Comparison of ENCODE assay signal across 2 cellular contexts in genomic region chr9:23733495-23734078, GRCh38.
A peak's percentile ranks its signal among the peaks of the same experiment; 100 is the strongest.
TF ChIP-seq lines count a peak whose summit lies in the region.

No MANE protein-coding gene starts in this region.

TF ChIP-seq in HEK293, 187 proteins besides CTCF, POLR2A, EP300 and RAD21:
- TF ChIP-seq ZBTB1 (tag by site-specific recombination; IDR thresholded peaks at IDR 0.05) (no peak), ZIC2 (tag by site-specific recombination; IDR thresholded peaks at IDR 0.05) (peak; percentile 46; the same call in 1 of the 2 replicates), ZNF558 (tag by site-specific recombination; IDR thresholded peaks at IDR 0.05) (no peak), ZNF132 (tag by site-specific recombination; IDR thresholded peaks at IDR 0.05; ENCODE audit: borderline replicate concordance) (no peak), ZNF768 (tag by site-specific recombination; IDR thresholded peaks at IDR 0.05) (no peak), YY1 (tag by site-specific recombination; IDR thresholded peaks at IDR 0.05) (no peak), ZNF394 (tag by site-specific recombination; IDR thresholded peaks at IDR 0.05; ENCODE audit: borderline replicate concordance) (no peak), ZNF785 (tag by site-specific recombination; IDR thresholded peaks at IDR 0.05) (no peak)

TF ChIP-seq in GM12878, 131 proteins besides CTCF, POLR2A, EP300 and RAD21:
- TF ChIP-seq POU2F2 (IDR thresholded peaks at IDR 0.05; ENCODE audit: borderline replicate concordance, low read depth, low read length) (no peak), ESRRA (IDR thresholded peaks at IDR 0.05; ENCODE audit: low read length) (no peak), PML (IDR thresholded peaks at IDR 0.05; ENCODE audit: low read length) (no peak), NFYA (IDR thresholded peaks at IDR 0.05; ENCODE audit: borderline replicate concordance, low read depth, low read length) (no peak), POLR2AphosphoS5 (IDR thresholded peaks at IDR 0.05; ENCODE audit: low read length) (no peak), ZZZ3 (IDR thresholded peaks at IDR 0.05; ENCODE audit: control insufficient read depth, insufficient read length, low read depth) (no peak), RFX5 (IDR thresholded peaks at IDR 0.05; ENCODE audit: low read depth, low read length) (no peak), CHD2 (IDR thresholded peaks at IDR 0.05; ENCODE audit: borderline replicate concordance, low read depth, low read length) (no peak), JUND (IDR thresholded peaks at IDR 0.05; ENCODE audit: low read depth, low read length) (no peak), NR2C1 (IDR thresholded peaks at IDR 0.05) (no peak), MTA2 (IDR thresholded peaks at IDR 0.05; ENCODE audit: low read depth) (no peak), YBX1 (IDR thresholded peaks at IDR 0.05) (no peak), ASH2L (IDR thresholded peaks at IDR 0.05; ENCODE audit: borderline replicate concordance, low read depth) (no peak), TCF12 (IDR thresholded peaks at IDR 0.05; ENCODE audit: low read depth, low read length) (no peak)
- TF ChIP-seq, protein P1, sequence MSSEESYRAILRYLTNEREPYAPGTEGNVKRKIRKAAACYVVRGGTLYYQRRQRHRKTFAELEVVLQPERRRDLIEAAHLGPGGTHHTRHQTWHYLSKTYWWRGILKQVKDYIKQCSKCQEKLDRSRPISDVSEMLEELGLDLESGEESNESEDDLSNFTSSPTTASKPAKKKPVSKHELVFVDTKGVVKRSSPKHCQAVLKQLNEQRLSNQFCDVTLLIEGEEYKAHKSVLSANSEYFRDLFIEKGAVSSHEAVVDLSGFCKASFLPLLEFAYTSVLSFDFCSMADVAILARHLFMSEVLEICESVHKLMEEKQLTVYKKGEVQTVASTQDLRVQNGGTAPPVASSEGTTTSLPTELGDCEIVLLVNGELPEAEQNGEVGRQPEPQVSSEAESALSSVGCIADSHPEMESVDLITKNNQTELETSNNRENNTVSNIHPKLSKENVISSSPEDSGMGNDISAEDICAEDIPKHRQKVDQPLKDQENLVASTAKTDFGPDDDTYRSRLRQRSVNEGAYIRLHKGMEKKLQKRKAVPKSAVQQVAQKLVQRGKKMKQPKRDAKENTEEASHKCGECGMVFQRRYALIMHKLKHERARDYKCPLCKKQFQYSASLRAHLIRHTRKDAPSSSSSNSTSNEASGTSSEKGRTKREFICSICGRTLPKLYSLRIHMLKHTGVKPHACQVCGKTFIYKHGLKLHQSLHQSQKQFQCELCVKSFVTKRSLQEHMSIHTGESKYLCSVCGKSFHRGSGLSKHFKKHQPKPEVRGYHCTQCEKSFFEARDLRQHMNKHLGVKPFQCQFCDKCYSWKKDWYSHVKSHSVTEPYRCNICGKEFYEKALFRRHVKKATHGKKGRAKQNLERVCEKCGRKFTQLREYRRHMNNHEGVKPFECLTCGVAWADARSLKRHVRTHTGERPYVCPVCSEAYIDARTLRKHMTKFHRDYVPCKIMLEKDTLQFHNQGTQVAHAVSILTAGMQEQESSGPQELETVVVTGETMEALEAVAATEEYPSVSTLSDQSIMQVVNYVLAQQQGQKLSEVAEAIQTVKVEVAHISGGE (CRISPR knock-in tag; IDR thresholded peaks at IDR 0.05), result no peak
- TF ChIP-seq, protein P2, sequence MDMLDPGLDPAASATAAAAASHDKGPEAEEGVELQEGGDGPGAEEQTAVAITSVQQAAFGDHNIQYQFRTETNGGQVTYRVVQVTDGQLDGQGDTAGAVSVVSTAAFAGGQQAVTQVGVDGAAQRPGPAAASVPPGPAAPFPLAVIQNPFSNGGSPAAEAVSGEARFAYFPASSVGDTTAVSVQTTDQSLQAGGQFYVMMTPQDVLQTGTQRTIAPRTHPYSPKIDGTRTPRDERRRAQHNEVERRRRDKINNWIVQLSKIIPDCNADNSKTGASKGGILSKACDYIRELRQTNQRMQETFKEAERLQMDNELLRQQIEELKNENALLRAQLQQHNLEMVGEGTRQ (IDR thresholded peaks at IDR 0.05; ENCODE audit: borderline replicate concordance, low read depth, low read length), result no peak
- TF ChIP-seq, protein P3, sequence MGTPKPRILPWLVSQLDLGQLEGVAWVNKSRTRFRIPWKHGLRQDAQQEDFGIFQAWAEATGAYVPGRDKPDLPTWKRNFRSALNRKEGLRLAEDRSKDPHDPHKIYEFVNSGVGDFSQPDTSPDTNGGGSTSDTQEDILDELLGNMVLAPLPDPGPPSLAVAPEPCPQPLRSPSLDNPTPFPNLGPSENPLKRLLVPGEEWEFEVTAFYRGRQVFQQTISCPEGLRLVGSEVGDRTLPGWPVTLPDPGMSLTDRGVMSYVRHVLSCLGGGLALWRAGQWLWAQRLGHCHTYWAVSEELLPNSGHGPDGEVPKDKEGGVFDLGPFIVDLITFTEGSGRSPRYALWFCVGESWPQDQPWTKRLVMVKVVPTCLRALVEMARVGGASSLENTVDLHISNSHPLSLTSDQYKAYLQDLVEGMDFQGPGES (IDR thresholded peaks at IDR 0.05), result no peak
- TF ChIP-seq, protein P4, sequence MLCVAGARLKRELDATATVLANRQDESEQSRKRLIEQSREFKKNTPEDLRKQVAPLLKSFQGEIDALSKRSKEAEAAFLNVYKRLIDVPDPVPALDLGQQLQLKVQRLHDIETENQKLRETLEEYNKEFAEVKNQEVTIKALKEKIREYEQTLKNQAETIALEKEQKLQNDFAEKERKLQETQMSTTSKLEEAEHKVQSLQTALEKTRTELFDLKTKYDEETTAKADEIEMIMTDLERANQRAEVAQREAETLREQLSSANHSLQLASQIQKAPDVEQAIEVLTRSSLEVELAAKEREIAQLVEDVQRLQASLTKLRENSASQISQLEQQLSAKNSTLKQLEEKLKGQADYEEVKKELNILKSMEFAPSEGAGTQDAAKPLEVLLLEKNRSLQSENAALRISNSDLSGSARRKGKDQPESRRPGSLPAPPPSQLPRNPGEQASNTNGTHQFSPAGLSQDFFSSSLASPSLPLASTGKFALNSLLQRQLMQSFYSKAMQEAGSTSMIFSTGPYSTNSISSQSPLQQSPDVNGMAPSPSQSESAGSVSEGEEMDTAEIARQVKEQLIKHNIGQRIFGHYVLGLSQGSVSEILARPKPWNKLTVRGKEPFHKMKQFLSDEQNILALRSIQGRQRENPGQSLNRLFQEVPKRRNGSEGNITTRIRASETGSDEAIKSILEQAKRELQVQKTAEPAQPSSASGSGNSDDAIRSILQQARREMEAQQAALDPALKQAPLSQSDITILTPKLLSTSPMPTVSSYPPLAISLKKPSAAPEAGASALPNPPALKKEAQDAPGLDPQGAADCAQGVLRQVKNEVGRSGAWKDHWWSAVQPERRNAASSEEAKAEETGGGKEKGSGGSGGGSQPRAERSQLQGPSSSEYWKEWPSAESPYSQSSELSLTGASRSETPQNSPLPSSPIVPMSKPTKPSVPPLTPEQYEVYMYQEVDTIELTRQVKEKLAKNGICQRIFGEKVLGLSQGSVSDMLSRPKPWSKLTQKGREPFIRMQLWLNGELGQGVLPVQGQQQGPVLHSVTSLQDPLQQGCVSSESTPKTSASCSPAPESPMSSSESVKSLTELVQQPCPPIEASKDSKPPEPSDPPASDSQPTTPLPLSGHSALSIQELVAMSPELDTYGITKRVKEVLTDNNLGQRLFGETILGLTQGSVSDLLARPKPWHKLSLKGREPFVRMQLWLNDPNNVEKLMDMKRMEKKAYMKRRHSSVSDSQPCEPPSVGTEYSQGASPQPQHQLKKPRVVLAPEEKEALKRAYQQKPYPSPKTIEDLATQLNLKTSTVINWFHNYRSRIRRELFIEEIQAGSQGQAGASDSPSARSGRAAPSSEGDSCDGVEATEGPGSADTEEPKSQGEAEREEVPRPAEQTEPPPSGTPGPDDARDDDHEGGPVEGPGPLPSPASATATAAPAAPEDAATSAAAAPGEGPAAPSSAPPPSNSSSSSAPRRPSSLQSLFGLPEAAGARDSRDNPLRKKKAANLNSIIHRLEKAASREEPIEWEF (IDR thresholded peaks at IDR 0.05; ENCODE audit: insufficient replicate concordance, low read depth, low read length), result no peak
- TF ChIP-seq, protein P5, sequence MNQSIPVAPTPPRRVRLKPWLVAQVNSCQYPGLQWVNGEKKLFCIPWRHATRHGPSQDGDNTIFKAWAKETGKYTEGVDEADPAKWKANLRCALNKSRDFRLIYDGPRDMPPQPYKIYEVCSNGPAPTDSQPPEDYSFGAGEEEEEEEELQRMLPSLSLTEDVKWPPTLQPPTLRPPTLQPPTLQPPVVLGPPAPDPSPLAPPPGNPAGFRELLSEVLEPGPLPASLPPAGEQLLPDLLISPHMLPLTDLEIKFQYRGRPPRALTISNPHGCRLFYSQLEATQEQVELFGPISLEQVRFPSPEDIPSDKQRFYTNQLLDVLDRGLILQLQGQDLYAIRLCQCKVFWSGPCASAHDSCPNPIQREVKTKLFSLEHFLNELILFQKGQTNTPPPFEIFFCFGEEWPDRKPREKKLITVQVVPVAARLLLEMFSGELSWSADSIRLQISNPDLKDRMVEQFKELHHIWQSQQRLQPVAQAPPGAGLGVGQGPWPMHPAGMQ (IDR thresholded peaks at IDR 0.05; ENCODE audit: borderline replicate concordance), result no peak
- TF ChIP-seq, protein P6, sequence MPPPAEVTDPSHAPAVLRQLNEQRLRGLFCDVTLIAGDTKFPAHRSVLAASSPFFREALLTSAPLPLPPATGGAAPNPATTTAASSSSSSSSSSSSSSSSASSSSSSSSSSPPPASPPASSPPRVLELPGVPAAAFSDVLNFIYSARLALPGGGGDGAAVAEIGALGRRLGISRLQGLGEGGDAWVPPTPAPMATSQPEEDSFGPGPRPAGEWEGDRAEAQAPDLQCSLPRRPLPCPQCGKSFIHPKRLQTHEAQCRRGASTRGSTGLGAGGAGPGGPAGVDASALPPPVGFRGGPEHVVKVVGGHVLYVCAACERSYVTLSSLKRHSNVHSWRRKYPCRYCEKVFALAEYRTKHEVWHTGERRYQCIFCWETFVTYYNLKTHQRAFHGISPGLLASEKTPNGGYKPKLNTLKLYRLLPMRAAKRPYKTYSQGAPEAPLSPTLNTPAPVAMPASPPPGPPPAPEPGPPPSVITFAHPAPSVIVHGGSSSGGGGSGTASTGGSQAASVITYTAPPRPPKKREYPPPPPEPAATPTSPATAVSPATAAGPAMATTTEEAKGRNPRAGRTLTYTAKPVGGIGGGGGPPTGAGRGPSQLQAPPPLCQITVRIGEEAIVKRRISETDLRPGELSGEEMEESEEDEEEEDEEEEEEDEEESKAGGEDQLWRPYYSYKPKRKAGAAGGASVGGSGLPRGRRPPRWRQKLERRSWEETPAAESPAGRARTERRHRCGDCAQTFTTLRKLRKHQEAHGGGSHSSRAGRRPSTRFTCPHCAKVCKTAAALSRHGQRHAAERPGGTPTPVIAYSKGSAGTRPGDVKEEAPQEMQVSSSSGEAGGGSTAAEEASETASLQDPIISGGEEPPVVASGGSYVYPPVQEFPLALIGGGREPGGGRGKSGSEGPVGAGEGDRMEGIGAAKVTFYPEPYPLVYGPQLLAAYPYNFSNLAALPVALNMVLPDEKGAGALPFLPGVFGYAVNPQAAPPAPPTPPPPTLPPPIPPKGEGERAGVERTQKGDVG (CRISPR knock-in tag; IDR thresholded peaks at IDR 0.05), result no peak
